In the genomic region with DNA sequence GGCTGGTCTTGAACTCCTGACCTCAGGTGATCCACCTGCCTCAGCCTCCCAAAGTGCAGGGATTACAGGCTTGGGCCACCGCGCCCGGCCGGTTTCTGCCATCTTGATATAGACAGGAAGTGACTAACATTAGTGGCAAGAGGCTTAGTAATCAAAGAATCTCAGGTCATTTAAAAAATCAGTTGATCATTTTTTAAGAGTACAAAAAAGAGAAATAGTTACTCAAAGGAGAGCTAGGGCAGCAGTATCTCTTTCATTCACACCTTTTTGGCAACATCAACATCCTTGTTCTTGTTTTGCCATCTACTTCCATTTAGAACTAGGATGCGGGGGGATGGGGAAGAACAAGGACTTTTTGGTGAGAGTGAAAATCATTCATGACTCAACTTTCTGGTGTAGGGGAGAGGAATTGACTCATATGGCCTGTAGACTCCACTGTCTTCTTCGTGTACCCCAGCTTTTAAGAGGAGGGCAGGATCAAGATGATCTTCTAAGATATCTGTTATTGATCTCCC, we compare ENCODE assay signal across 9 cellular contexts. TPM values are rescaled to one million over a fixed set of nuclear protein-coding genes. Genes with fewer than 3 reads are reported as not detected.
DNase-seq lines count a peak whose midpoint lies in the region; ATAC-seq and TF ChIP-seq lines count a peak whose summit lies in the region.
"Had no signal": no experiment of that assay in that cellular context is flagged by ENCODE, and none has a peak within 500 bp of the region (broad histone marks: within the 10 kb centered on the region; RNA-seq: fewer than 3 reads in every experiment).

No MANE protein-coding gene starts in this region.

- H2AK5ac ChIP-seq in trophoblast cell (ENCODE audit: low read length), result no peak overlapping the region

- H3K4me2 ChIP-seq in trophoblast cell (ENCODE audit: low read length), result no peak overlapping the region

- H3K4me1 ChIP-seq in trophoblast cell (ENCODE audit: control insufficient read depth in 1 of 2, insufficient read depth in 2 of 2, low read length in 2 of 2) (peaks cover 10 to 11% of the 10 kb centered on the region in 2 experiments), sigmoid colon (peaks cover 0 to 16% (median 13%) of the 10 kb centered on the region in 4 donors)

- H3K14ac ChIP-seq in trophoblast cell (ENCODE audit: low read length), result no peak overlapping the region

- H3K36me3 ChIP-seq in trophoblast cell (ENCODE audit: control insufficient read depth in 1 of 2, insufficient read depth in 2 of 2, low read length in 2 of 2) (no peaks in the 10 kb centered on the region), sigmoid colon (no peaks in the 10 kb centered on the region)

- H3K9me3 ChIP-seq in trophoblast cell (ENCODE audit: insufficient read depth, low read depth, low read length) (peaks cover 2% of the 10 kb centered on the region), sigmoid colon (no peaks in the 10 kb centered on the region)

- TF ChIP-seq EP300 in sigmoid colon (IDR thresholded peaks at IDR 0.05), result no peak

- H3K9ac ChIP-seq in trophoblast cell (ENCODE audit: low read length), result no peak overlapping the region

- H3K4me3 Mint-ChIP-seq in activated T-cell treated with anti-CD3 and anti-CD28 coated beads, Interleukin-2, amount 50 U/mL, for 4 hours, result peak overlapping the region; percentile 16
- H3K4me3 Mint-ChIP-seq in natural killer cell, result no peak overlapping the region

- intact Hi-C loops in natural killer cell (cut with micrococcal nuclease) (loop anchor here (10.0 kb wide), 1 partner anchor 515 kb away; a partner anchor contains a TSS), lower leg skin (cut with DNase I; ENCODE audit: low total_unique reads) (no loop called here), sigmoid colon (cut with DNase I) (no loop called here)

- ATAC-seq in activated T-cell treated with anti-CD3 and anti-CD28 coated beads, Interleukin-2, amount 50 U/mL, for 4 hours, result peak; percentile 46 to 54
- ATAC-seq in natural killer cell, result no peak

- H3K27me3 ChIP-seq in trophoblast cell (ENCODE audit: insufficient read depth, low read length) (no peaks in the 10 kb centered on the region), sigmoid colon (no peaks in the 10 kb centered on the region)

- no peaks in the 10 kb centered on the region for H3K9me3 Mint-ChIP-seq in activated T-cell treated with anti-CD3 and anti-CD28 coated beads, Interleukin-2, amount 50 U/mL, for 4 hours
- no peaks in the 10 kb centered on the region for H3K9me3 Mint-ChIP-seq in natural killer cell

- no peak overlapping the region for H4K12ac ChIP-seq in trophoblast cell (ENCODE audit: low read depth, low read length)

- no peak overlapping the region for H3K23ac ChIP-seq in trophoblast cell (ENCODE audit: low read length)

- H2AFZ ChIP-seq in trophoblast cell (ENCODE audit: insufficient read depth, low read length, poor library complexity), result no peak overlapping the region

- H3K4me1 Mint-ChIP-seq in activated T-cell treated with anti-CD3 and anti-CD28 coated beads, Interleukin-2, amount 50 U/mL, for 4 hours (ENCODE audit: low read depth), result peaks cover 49% of the 10 kb centered on the region
- peaks cover 52 to 53% of the 10 kb centered on the region in 2 donors for H3K4me1 Mint-ChIP-seq in natural killer cell

- H3K4me3 ChIP-seq in lower leg skin (ENCODE audit: low read depth, poor library complexity, severe bottlenecking) (no peak overlapping the region), trophoblast cell (ENCODE audit: low read depth, low read length) (no peak overlapping the region), sigmoid colon (no peak overlapping the region)

- H3K36me3 Mint-ChIP-seq in activated T-cell treated with anti-CD3 and anti-CD28 coated beads, Interleukin-2, amount 50 U/mL, for 4 hours (ENCODE audit: insufficient read depth), result no peaks in the 10 kb centered on the region
- H3K36me3 Mint-ChIP-seq in natural killer cell, result no peaks in the 10 kb centered on the region

- H3K4ac ChIP-seq in trophoblast cell (ENCODE audit: low read depth, low read length), result no peak overlapping the region

- no peak overlapping the region for H2BK5ac ChIP-seq in trophoblast cell (ENCODE audit: low read depth, low read length, poor library complexity)

- peaks cover 10% of the 10 kb centered on the region for H3K79me2 ChIP-seq in trophoblast cell (ENCODE audit: control insufficient read depth, insufficient read depth, low read length, poor library complexity)

- no peak overlapping the region for H2BK12ac ChIP-seq in trophoblast cell (ENCODE audit: low read length)

- H4K8ac ChIP-seq in trophoblast cell (ENCODE audit: low read depth, low read length), result no peak overlapping the region

- peaks cover 14% of the 10 kb centered on the region for H3K79me1 ChIP-seq in trophoblast cell (ENCODE audit: low read length)

- H4K91ac ChIP-seq in trophoblast cell (ENCODE audit: low read depth, low read length), result no peak overlapping the region

- peaks cover 7% of the 10 kb centered on the region for H3K27me3 Mint-ChIP-seq in activated T-cell treated with anti-CD3 and anti-CD28 coated beads, Interleukin-2, amount 50 U/mL, for 4 hours (ENCODE audit: low read depth)
- H3K27me3 Mint-ChIP-seq in natural killer cell (ENCODE audit: low read depth in 2 of 2), result no peaks in the 10 kb centered on the region

- H3K27ac ChIP-seq in trophoblast cell (ENCODE audit: low read depth, low read length), result no peak overlapping the region
- H3K27ac ChIP-seq in sigmoid colon, result no peak overlapping the region

- WGBS in lower leg skin, 2 donors, result 45 to 81% methylated on average over 6 of the region's 6 CpGs
- no CpG with 5 or more reads among the region's 6 CpGs for WGBS in trophoblast cell (ENCODE audit: extremely low coverage, insufficient coverage, insufficient read length)
- 81% methylated on average over 6 of the region's 6 CpGs for WGBS in sigmoid colon, 2 donors

- no peak for TF ChIP-seq POLR2A in lower leg skin (IDR thresholded peaks at IDR 0.05)
- no peak for TF ChIP-seq POLR2A in sigmoid colon (IDR thresholded peaks at IDR 0.05)

- DNase-seq in ELR (ENCODE audit: low read depth) (peak; percentile 92), NOMO-1 (lab: John Stamatoyannopoulos, UW; ENCODE audit: unreplicated experiment in 2 of 2) (peak; percentile 34 to 60), natural killer cell (no peak), lower leg skin (ENCODE audit: low spot score in 2 of 2) (no peak), trophoblast cell (no peak), sigmoid colon (no peak), NCI-H446 treated with DMSO at 0.1 percent for 48 hours (lab: John Stamatoyannopoulos, UW) (no peak)
- peak; percentile 23 for DNase-seq in activated T-cell treated with anti-CD3 and anti-CD28 coated beads, Interleukin-2, amount 50 U/mL, for 4 hours
- DNase-seq: glutamatergic neuron had no signal

- no peak overlapping the region for H2BK120ac ChIP-seq in trophoblast cell (ENCODE audit: insufficient read depth, low read length, poor library complexity)

- peak overlapping the region; percentile 36 to 98 for H3K27ac Mint-ChIP-seq in natural killer cell

- TF ChIP-seq CTCF in natural killer cell (IDR thresholded peaks at IDR 0.05), result no peak
- TF ChIP-seq CTCF in lower leg skin (IDR thresholded peaks at IDR 0.05), result no peak
- no peak for TF ChIP-seq CTCF in sigmoid colon (IDR thresholded peaks at IDR 0.05)

- H3K18ac ChIP-seq in trophoblast cell (ENCODE audit: low read length), result no peak overlapping the region

RNA-seq across cellular contexts. Expression of a gene that starts 8.8 kb away (rescaled TPM):
- total RNA-seq in activated T-cell treated with anti-CD3 and anti-CD28 coated beads, Interleukin-2, amount 50 U/mL, for 4 hours, result under 1 TPM in 2 of 3 donors, not detected in 1; 0.14 to 0.18 TPM
- 1 to 10 TPM; 3.6 to 6.2 (median 5.2) TPM for total RNA-seq in natural killer cell
- 1 to 10 TPM in 2 of 4 donors, under 1 TPM in 2; 0.38 to 1.6 (median 1.1) TPM for total RNA-seq in lower leg skin
- 0.45 and 0.47 TPM in 2 replicates for polyA plus RNA-seq in trophoblast cell (2013)
- total RNA-seq in sigmoid colon, result under 1 TPM in 3 of 4 donors, not detected in 1; 0.36 to 0.95 (median 0.82) TPM
- under 1 TPM in 2 of 3 donors, not detected in 1; 0.23 to 0.89 TPM for polyA plus RNA-seq in sigmoid colon

RNA-seq across cellular contexts. Expression of a gene that starts 19.5 kb away (rescaled TPM):
- total RNA-seq in activated T-cell treated with anti-CD3 and anti-CD28 coated beads, Interleukin-2, amount 50 U/mL, for 4 hours, result 10 to 100 TPM; 41.7 to 45.1 (median 41.7) TPM
- 10 to 100 TPM; 26.9 to 31.7 (median 28.5) TPM for total RNA-seq in natural killer cell
- total RNA-seq in lower leg skin, result 10 to 100 TPM; 10.2 to 24.5 (median 18.8) TPM
- polyA plus RNA-seq in trophoblast cell (2013), result 24.5 and 26.5 TPM in 2 replicates
- 10 to 100 TPM; 12.7 to 40.3 (median 24.1) TPM for total RNA-seq in sigmoid colon
- polyA plus RNA-seq in sigmoid colon, result 10 to 100 TPM; 13.6 to 21.0 (median 17.5) TPM

RNA-seq across cellular contexts. Expression of a gene that starts 23.1 kb away (rescaled TPM):
- total RNA-seq in activated T-cell treated with anti-CD3 and anti-CD28 coated beads, Interleukin-2, amount 50 U/mL, for 4 hours, result under 1 TPM; 0.24 to 0.38 (median 0.28) TPM
- total RNA-seq in natural killer cell (under 1 TPM; 0.41 to 0.90 (median 0.80) TPM), lower leg skin (1 to 10 TPM in 2 of 4 donors, under 1 TPM in 1, not detected in 1; 0.19 to 2.2 (median 2.0) TPM), sigmoid colon (not detected)
- not detected in 2 replicates for polyA plus RNA-seq in trophoblast cell (2013)
- 10 to 100 TPM in 1 of 3 donors, 1 to 10 TPM in 1, not detected in 1; 1.6 to 22.0 TPM for polyA plus RNA-seq in sigmoid colon

RNA-seq across cellular contexts. Expression of a gene that starts 36.0 kb away (rescaled TPM):
- total RNA-seq in activated T-cell treated with anti-CD3 and anti-CD28 coated beads, Interleukin-2, amount 50 U/mL, for 4 hours, result 10 to 100 TPM; 20.0 to 26.2 (median 24.8) TPM
- 10 to 100 TPM; 16.8 to 25.0 (median 21.8) TPM for total RNA-seq in natural killer cell
- total RNA-seq in lower leg skin, result 10 to 100 TPM; 28.7 to 33.5 (median 31.2) TPM
- polyA plus RNA-seq in trophoblast cell (2013), result 26.8 and 28.0 TPM in 2 replicates
- total RNA-seq in sigmoid colon, result 10 to 100 TPM; 26.3 to 28.1 (median 27.6) TPM
- 1 to 10 TPM; 2.3 to 9.0 (median 3.0) TPM for polyA plus RNA-seq in sigmoid colon

Comparison
In these comparisons a context has a peak if more than half of its experiments do, and no peak if none do; other contexts are left out.
1. DNase-seq: peak in ELR (single experiment), NOMO-1 (2 of 2) and activated T-cell treated with anti-CD3 and anti-CD28 coated beads, Interleukin-2, amount 50 U/mL, for 4 hours (single experiment); none in natural killer cell (single experiment), lower leg skin (0 of 2), trophoblast cell (0 of 2), sigmoid colon (single experiment) and NCI-H446 treated with DMSO at 0.1 percent for 48 hours (single experiment).
2. ATAC-seq: peak in activated T-cell treated with anti-CD3 and anti-CD28 coated beads, Interleukin-2, amount 50 U/mL, for 4 hours (2 of 2); none in natural killer cell (0 of 3).